2 cellular contexts compared by ENCODE assay signal in genomic region chr1:236491469-236492136, GRCh38.
TF ChIP-seq lines count a peak whose summit lies in the region.

No MANE protein-coding gene starts in this region.

TF ChIP-seq in HepG2, 621 proteins besides CTCF, POLR2A, EP300 and RAD21 (continues in another document):
- TF ChIP-seq TARDBP (CRISPR knock-in tag; IDR thresholded peaks at IDR 0.05) (peak; percentile 33; the same call in 1 of the 2 replicates), ZNF260 (CRISPR knock-in tag; IDR thresholded peaks at IDR 0.05; ENCODE audit: borderline replicate concordance, low read depth) (no peak), NR2F6 (IDR thresholded peaks at IDR 0.05) (no peak), NR2F6 (CRISPR knock-in tag; IDR thresholded peaks at IDR 0.05) (peak; percentile 19; the same call in 1 of the 2 replicates), CREM (IDR thresholded peaks at IDR 0.05) (peak; percentile 51), CREM (CRISPR knock-in tag; IDR thresholded peaks at IDR 0.05) (no peak), NPAS2 (CRISPR knock-in tag; IDR thresholded peaks at IDR 0.05; ENCODE audit: borderline replicate concordance) (no peak), NBN (conservative IDR thresholded peaks at IDR 0.05) (no peak), XRCC5 (optimal IDR thresholded peaks at IDR 0.05; ENCODE audit: low read length) (peak; percentile 24), ATF7-NPFF (CRISPR knock-in tag; IDR thresholded peaks at IDR 0.05; ENCODE audit: low read depth) (no peak), ZNF484 (CRISPR knock-in tag; IDR thresholded peaks at IDR 0.05; ENCODE audit: borderline replicate concordance, low read depth) (no peak), NFAT5 (CRISPR knock-in tag; IDR thresholded peaks at IDR 0.05) (no peak), SALL1 (CRISPR knock-in tag; IDR thresholded peaks at IDR 0.05) (peak; percentile 69), ZNF317 (CRISPR knock-in tag; IDR thresholded peaks at IDR 0.05) (no peak), PATZ1 (CRISPR knock-in tag; IDR thresholded peaks at IDR 0.05) (peak; percentile 54; the same call in 1 of the 2 replicates), RBM22 (optimal IDR thresholded peaks at IDR 0.05; ENCODE audit: low read length) (no peak), RXRB (CRISPR knock-in tag; IDR thresholded peaks at IDR 0.05; ENCODE audit: borderline replicate concordance) (peak; percentile 51; the same call in 1 of the 2 replicates), IKZF5 (CRISPR knock-in tag; IDR thresholded peaks at IDR 0.05) (0 out of 2 replicates have a peak, but pooled peaks have one; percentile 46), ZFP90 (CRISPR knock-in tag; IDR thresholded peaks at IDR 0.05; ENCODE audit: borderline replicate concordance) (no peak), ZNF549 (CRISPR knock-in tag; IDR thresholded peaks at IDR 0.05) (no peak), MED8 (CRISPR knock-in tag; IDR thresholded peaks at IDR 0.05; ENCODE audit: insufficient replicate concordance) (peak; percentile 27), SPEN (CRISPR knock-in tag; IDR thresholded peaks at IDR 0.05; ENCODE audit: low read depth) (0 out of 2 replicates have a peak, but pooled peaks have one; percentile 15), ZNF264 (CRISPR knock-in tag; IDR thresholded peaks at IDR 0.05) (no peak), TAF1 (CRISPR knock-in tag; IDR thresholded peaks at IDR 0.05) (0 out of 2 replicates have a peak, but pooled peaks have one; percentile 16), ATF1 (CRISPR knock-in tag; IDR thresholded peaks at IDR 0.05) (no peak)

TF ChIP-seq in liver, 16 proteins besides CTCF, POLR2A, EP300 and RAD21:
- no peak for TF ChIP-seq REST (IDR thresholded peaks at IDR 0.05)
